ENCODE assay signal across 1 cellular context in genomic region chr11:64848779-64849599, GRCh38.
TF ChIP-seq lines count a peak whose summit lies in the region.

No MANE protein-coding gene starts in this region.

TF ChIP-seq in GM12878, 131 proteins besides CTCF, POLR2A, EP300 and RAD21 (continued from another document):
- TF ChIP-seq YY1 (IDR thresholded peaks at IDR 0.05; ENCODE audit: low read depth, low read length), result no peak
- no peak for TF ChIP-seq JUNB (IDR thresholded peaks at IDR 0.05)
- no peak for TF ChIP-seq EZH2 (IDR thresholded peaks at IDR 0.05; ENCODE audit: borderline replicate concordance, control insufficient read depth, low read depth, low read length)
- TF ChIP-seq IRF5 (IDR thresholded peaks at IDR 0.05; ENCODE audit: borderline replicate concordance), result no peak
- peak in 1 of 2 experiments; percentile 32; a peak in 1 of 4 replicates for TF ChIP-seq IKZF2 (IDR thresholded peaks at IDR 0.05)
- no peak for TF ChIP-seq SIX5 (IDR thresholded peaks at IDR 0.05; ENCODE audit: low read depth, low read length, severe bottlenecking)
- no peak for TF ChIP-seq CHD1 (IDR thresholded peaks at IDR 0.05; ENCODE audit: low read depth, low read length)
- TF ChIP-seq USF2 (IDR thresholded peaks at IDR 0.05; ENCODE audit: borderline replicate concordance, low read depth, low read length), result no peak
- no peak for TF ChIP-seq ESRRA (IDR thresholded peaks at IDR 0.05; ENCODE audit: low read length)
- no peak for TF ChIP-seq REST (IDR thresholded peaks at IDR 0.05; ENCODE audit: low read depth, low read length)
- TF ChIP-seq SREBF2 (IDR thresholded peaks at IDR 0.05; ENCODE audit: low read length), result no peak
- no peak for TF ChIP-seq CEBPZ (IDR thresholded peaks at IDR 0.05; ENCODE audit: low read depth, low read length)
- TF ChIP-seq ZBTB11 (CRISPR knock-in tag; IDR thresholded peaks at IDR 0.05), result no peak
- no peak for TF ChIP-seq ZBED1 (IDR thresholded peaks at IDR 0.05; ENCODE audit: borderline replicate concordance)
- no peak for TF ChIP-seq NBN (IDR thresholded peaks at IDR 0.05)
- TF ChIP-seq BCLAF1 (IDR thresholded peaks at IDR 0.05), result no peak
- no peak; the same call in 1 of the 2 replicates for TF ChIP-seq EED (IDR thresholded peaks at IDR 0.05; ENCODE audit: low read depth)
- no peak for TF ChIP-seq ETV6 (conservative IDR thresholded peaks at IDR 0.05 in 1 of 2, IDR thresholded peaks at IDR 0.05 in 1 of 2; ENCODE audit: borderline replicate concordance in 1 of 2, low read depth in 1 of 2)
- 0 out of 2 replicates have a peak, but pooled peaks have one; percentile 37 for TF ChIP-seq NR2F1 (conservative IDR thresholded peaks at IDR 0.05)
- no peak for TF ChIP-seq YBX1 (IDR thresholded peaks at IDR 0.05)
- TF ChIP-seq CHD4 (IDR thresholded peaks at IDR 0.05), result no peak
- TF ChIP-seq NKRF (conservative IDR thresholded peaks at IDR 0.05), result no peak
- no peak for TF ChIP-seq SUZ12 (IDR thresholded peaks at IDR 0.05; ENCODE audit: unreplicated experiment)
- TF ChIP-seq PAX5 (IDR thresholded peaks at IDR 0.05; ENCODE audit: borderline replicate concordance, low read depth, low read length), result no peak
- no peak for TF ChIP-seq CBX3 (IDR thresholded peaks at IDR 0.05; ENCODE audit: borderline replicate concordance, low read depth)
- no peak for TF ChIP-seq ZNF217 (IDR thresholded peaks at IDR 0.05)
- TF ChIP-seq STAT1 (conservative IDR thresholded peaks at IDR 0.05), result no peak
- no peak for TF ChIP-seq JUND (IDR thresholded peaks at IDR 0.05; ENCODE audit: low read depth, low read length)
- no peak for TF ChIP-seq ZNF274 (IDR thresholded peaks at IDR 0.05; ENCODE audit: insufficient read depth, insufficient read length)
- no peak for TF ChIP-seq ZBTB33 (IDR thresholded peaks at IDR 0.05)
- 0 out of 2 replicates have a peak, but pooled peaks have one; percentile 44 for TF ChIP-seq LARP7 (IDR thresholded peaks at IDR 0.05)
- no peak for TF ChIP-seq TARDBP (IDR thresholded peaks at IDR 0.05; ENCODE audit: borderline replicate concordance)
- no peak for TF ChIP-seq TCF3 (IDR thresholded peaks at IDR 0.05; ENCODE audit: borderline replicate concordance, insufficient read depth, low read depth, low read length)
- 0 out of 2 replicates have a peak, but pooled peaks have one; percentile 31 for TF ChIP-seq MTA2 (IDR thresholded peaks at IDR 0.05; ENCODE audit: low read depth)
- no peak for TF ChIP-seq CBFB (IDR thresholded peaks at IDR 0.05; ENCODE audit: low read depth)
- TF ChIP-seq SPI1 (IDR thresholded peaks at IDR 0.05; ENCODE audit: borderline replicate concordance, insufficient read depth, low read depth, low read length), result peak; percentile 74
- TF ChIP-seq DPF2 (IDR thresholded peaks at IDR 0.05), result 0 out of 2 replicates have a peak, but pooled peaks have one; percentile 27
- no peak for TF ChIP-seq PBX3 (IDR thresholded peaks at IDR 0.05; ENCODE audit: insufficient replicate concordance, low read depth, low read length)
- TF ChIP-seq TBL1XR1 (IDR thresholded peaks at IDR 0.05; ENCODE audit: low read depth, low read length), result no peak
- no peak for TF ChIP-seq ZSCAN29 (IDR thresholded peaks at IDR 0.05)
- 0 out of 2 replicates have a peak, but pooled peaks have one; percentile 35 for TF ChIP-seq CHD2 (IDR thresholded peaks at IDR 0.05; ENCODE audit: borderline replicate concordance, low read depth, low read length)
TF ChIP-seq in GM12878: peak in this region for 15.
